9 cellular contexts compared by ENCODE assay signal in genomic region chr5:58491216-58491892, GRCh38.
DNase-seq lines count a peak whose midpoint lies in the region; ATAC-seq and TF ChIP-seq lines count a peak whose summit lies in the region.
"Had no signal": no experiment of that assay in that cellular context is flagged by ENCODE, and none has a peak within 500 bp of the region (broad histone marks: within the 10 kb centered on the region; RNA-seq: fewer than 3 reads in every experiment).

GAPT (plus strand) TSS chr5:58491435; CDS start chr5:58494537, 3,102 bp downstream.

- H3K4me3 ChIP-seq in DOHH2 (ENCODE audit: low read length) = peak within 1 kb of the TSS; percentile 76
- H3K4me3 ChIP-seq: stomach had no signal

- no peak for DNase-seq in activated naive CD8-positive, alpha-beta T cell treated with anti-CD3 and anti-CD28 coated beads, Interleukin-2, amount 50 U/mL, for 24 hours
- DNase-seq in RKO (ENCODE audit: low spot score) (no peak), DMS 273 (lab: John Stamatoyannopoulos, UW; ENCODE audit: unreplicated experiment) (no peak), UCSD-AML1 (lab: John Stamatoyannopoulos, UW; ENCODE audit: unreplicated experiment) (no peak), T-helper 1 cell (no peak)
- DNase-seq: stomach had no signal

- peak within 1 kb of the TSS; percentile 44 for H3K27ac Mint-ChIP-seq in activated naive CD8-positive, alpha-beta T cell treated with anti-CD3 and anti-CD28 coated beads, Interleukin-2, amount 50 U/mL, for 24 hours

- H3K27me3 ChIP-seq in DOHH2 (ENCODE audit: control insufficient read depth, low read length) = no peaks in the 10 kb centered on the region
- H3K27me3 ChIP-seq: stomach had no signal

- no peaks in the 10 kb centered on the region for H3K9me2 ChIP-seq in DOHH2 (replicated peaks; ENCODE audit: control insufficient read depth, low read length)

- H3K36me3 Mint-ChIP-seq in activated naive CD8-positive, alpha-beta T cell treated with anti-CD3 and anti-CD28 coated beads, Interleukin-2, amount 50 U/mL, for 24 hours (ENCODE audit: low read depth) = no peaks in the 10 kb centered on the region

- H3K4me3 Mint-ChIP-seq in activated naive CD8-positive, alpha-beta T cell treated with anti-CD3 and anti-CD28 coated beads, Interleukin-2, amount 50 U/mL, for 24 hours = peak within 1 kb of the TSS; percentile 65

- peaks cover 24% of the 10 kb centered on the region for H3K79me2 ChIP-seq in DOHH2 (ENCODE audit: control insufficient read depth, low read length)

- H3K4me1 ChIP-seq in DOHH2 (ENCODE audit: control insufficient read depth, low read length) = peaks cover 36% of the 10 kb centered on the region
- H3K4me1 ChIP-seq: stomach had no signal

- H3K9me3 ChIP-seq in DOHH2 (ENCODE audit: control insufficient read depth, insufficient read depth, low read length) = no peaks in the 10 kb centered on the region
- H3K9me3 ChIP-seq: stomach had no signal

- H3K27me3 Mint-ChIP-seq in activated naive CD8-positive, alpha-beta T cell treated with anti-CD3 and anti-CD28 coated beads, Interleukin-2, amount 50 U/mL, for 24 hours = peaks cover 12% of the 10 kb centered on the region

- H4K20me1 ChIP-seq in DOHH2 (ENCODE audit: control insufficient read depth, insufficient read depth, low read depth, low read length) = no peaks in the 10 kb centered on the region

- TF ChIP-seq CTCF in DOHH2 (IDR thresholded peaks at IDR 0.05; ENCODE audit: low read depth, low read length, poor library complexity, severe bottlenecking) = no peak

- peaks cover 6% of the 10 kb centered on the region for H3K4me1 Mint-ChIP-seq in activated naive CD8-positive, alpha-beta T cell treated with anti-CD3 and anti-CD28 coated beads, Interleukin-2, amount 50 U/mL, for 24 hours

- peak; percentile 90 for ATAC-seq in GM21515 (IDR thresholded peaks at IDR 0.05; ENCODE audit: unreplicated experiment)
- ATAC-seq in HG03442 (IDR thresholded peaks at IDR 0.05; ENCODE audit: unreplicated experiment) = peak; percentile 79
- no peak for ATAC-seq in activated naive CD8-positive, alpha-beta T cell treated with anti-CD3 and anti-CD28 coated beads, Interleukin-2, amount 50 U/mL, for 24 hours

- H3K36me3 ChIP-seq in DOHH2 (ENCODE audit: control insufficient read depth, low read length) = peaks cover 34% of the 10 kb centered on the region
- H3K36me3 ChIP-seq: stomach had no signal

- H3K4me2 ChIP-seq in DOHH2 (ENCODE audit: low read length) = peak within 1 kb of the TSS; percentile 68

- H3K9me3 Mint-ChIP-seq in activated naive CD8-positive, alpha-beta T cell treated with anti-CD3 and anti-CD28 coated beads, Interleukin-2, amount 50 U/mL, for 24 hours = no peaks in the 10 kb centered on the region

- H3F3A ChIP-seq in DOHH2 (ENCODE audit: control insufficient read depth, insufficient read depth) = peaks cover 2% of the 10 kb centered on the region

- peak within 1 kb of the TSS; percentile 75 for H3K27ac ChIP-seq in DOHH2 (ENCODE audit: low read depth, low read length)
- H3K27ac ChIP-seq: stomach had no signal
